In genomic region chr5:77867914-77868313, GRCh38 we compare ENCODE assay signal across 1 cellular context.
TF ChIP-seq lines count a peak whose summit lies in the region.

No MANE protein-coding gene starts in this region.

TF ChIP-seq in IMR-90, 13 proteins besides CTCF, POLR2A, EP300 and RAD21 (continued from another document):
- no peak for TF ChIP-seq ELK1 (IDR thresholded peaks at IDR 0.05; ENCODE audit: borderline replicate concordance, low read depth, low read length)
- no peak for TF ChIP-seq CEBPB (IDR thresholded peaks at IDR 0.05; ENCODE audit: low read depth, low read length)
- TF ChIP-seq MAFK (IDR thresholded peaks at IDR 0.05; ENCODE audit: low read depth, low read length) = no peak
- TF ChIP-seq CHD1 (IDR thresholded peaks at IDR 0.05; ENCODE audit: low read depth, low read length) = no peak
- no peak for TF ChIP-seq RCOR1 (IDR thresholded peaks at IDR 0.05; ENCODE audit: insufficient replicate concordance, low read length)
- TF ChIP-seq BHLHE40 (IDR thresholded peaks at IDR 0.05; ENCODE audit: low read depth, low read length) = no peak
